2 cellular contexts compared by ENCODE assay signal in genomic region chr10:112964482-112964881, GRCh38.
TF ChIP-seq lines count a peak whose summit lies in the region.

No MANE protein-coding gene starts in this region.

TF ChIP-seq in IMR-90, 13 proteins besides CTCF, POLR2A, EP300 and RAD21:
- TF ChIP-seq MAZ (IDR thresholded peaks at IDR 0.05; ENCODE audit: borderline replicate concordance, low read depth, low read length) = no peak
- no peak for TF ChIP-seq CEBPB (IDR thresholded peaks at IDR 0.05; ENCODE audit: low read depth, low read length)
- TF ChIP-seq FOS (IDR thresholded peaks at IDR 0.05; ENCODE audit: low read depth, low read length) = no peak
- TF ChIP-seq MAFK (IDR thresholded peaks at IDR 0.05; ENCODE audit: low read depth, low read length) = no peak
- no peak for TF ChIP-seq MXI1 (IDR thresholded peaks at IDR 0.05; ENCODE audit: borderline replicate concordance, low read depth, low read length)
- no peak for TF ChIP-seq USF2 (IDR thresholded peaks at IDR 0.05; ENCODE audit: low read depth, low read length)
- no peak for TF ChIP-seq ELK1 (IDR thresholded peaks at IDR 0.05; ENCODE audit: borderline replicate concordance, low read depth, low read length)
- no peak for TF ChIP-seq RFX5 (IDR thresholded peaks at IDR 0.05; ENCODE audit: low read depth, low read length)
- no peak for TF ChIP-seq BHLHE40 (IDR thresholded peaks at IDR 0.05; ENCODE audit: low read depth, low read length)
- TF ChIP-seq RCOR1 (IDR thresholded peaks at IDR 0.05; ENCODE audit: insufficient replicate concordance, low read length) = no peak
- no peak for TF ChIP-seq CHD1 (IDR thresholded peaks at IDR 0.05; ENCODE audit: low read depth, low read length)
- TF ChIP-seq NFE2L2 (IDR thresholded peaks at IDR 0.05; ENCODE audit: low read depth, low read length) = no peak
- no peak for TF ChIP-seq SMC3 (IDR thresholded peaks at IDR 0.05; ENCODE audit: low read depth, low read length)
TF ChIP-seq in IMR-90: peak in this region for 0.

TF ChIP-seq in K562, 482 proteins besides CTCF, POLR2A, EP300 and RAD21:
- TF ChIP-seq EP400 (IDR thresholded peaks at IDR 0.05) (no peak), USF2 (CRISPR knock-in tag; IDR thresholded peaks at IDR 0.05) (no peak), MYC (IDR thresholded peaks at IDR 0.05; ENCODE audit: low read depth, low read length) (no peak), MYC (CRISPR knock-in tag; IDR thresholded peaks at IDR 0.05; ENCODE audit: borderline replicate concordance, low read depth) (no peak), ZNF431 (CRISPR knock-in tag; IDR thresholded peaks at IDR 0.05) (no peak), ZNF277 (CRISPR knock-in tag; IDR thresholded peaks at IDR 0.05; ENCODE audit: borderline replicate concordance) (no peak), ZNF707 (CRISPR knock-in tag; conservative IDR thresholded peaks at IDR 0.05) (no peak), HNRNPH1 (optimal IDR thresholded peaks at IDR 0.05; ENCODE audit: low read depth, low read length) (no peak), CTBP1 (IDR thresholded peaks at IDR 0.05; ENCODE audit: borderline replicate concordance) (no peak), BACH1 (tag; IDR thresholded peaks at IDR 0.05) (no peak), JUNB (CRISPR knock-in tag; conservative IDR thresholded peaks at IDR 0.05) (no peak), TCF15 (CRISPR knock-in tag; IDR thresholded peaks at IDR 0.05) (no peak), ATF7 (IDR thresholded peaks at IDR 0.05) (no peak), SMAD2 (IDR thresholded peaks at IDR 0.05; ENCODE audit: low read depth, low read length) (no peak), ZBTB1 (CRISPR knock-in tag; IDR thresholded peaks at IDR 0.05; ENCODE audit: borderline replicate concordance, low read depth) (no peak), ELF1 (tag; IDR thresholded peaks at IDR 0.05) (no peak), ZBTB5 (IDR thresholded peaks at IDR 0.05) (no peak), HEY1 (CRISPR knock-in tag; IDR thresholded peaks at IDR 0.05; ENCODE audit: borderline replicate concordance) (no peak), E2F1 (CRISPR knock-in tag; IDR thresholded peaks at IDR 0.05) (no peak), KLF13 (tag; IDR thresholded peaks at IDR 0.05; ENCODE audit: borderline replicate concordance, low read depth) (no peak), CCAR2 (IDR thresholded peaks at IDR 0.05; ENCODE audit: low read depth, low read length) (no peak)
TF ChIP-seq in K562: peak in this region for 0.
